8 cellular contexts compared by ENCODE assay signal in genomic region chr1:65059930-65060538, GRCh38.
DNase-seq lines count a peak whose midpoint lies in the region; ATAC-seq and TF ChIP-seq lines count a peak whose summit lies in the region.

No MANE protein-coding gene starts in this region.

- WGBS in body of pancreas, 2 donors, result 22 to 25% methylated on average over 7 of the region's 7 CpGs

- no peak overlapping the region for H3K27ac ChIP-seq in Karpas-422 (ENCODE audit: low read length)
- no peak overlapping the region for H3K27ac ChIP-seq in body of pancreas

- no peak for ATAC-seq in body of pancreas
- ATAC-seq in left lobe of liver, result peak; percentile 71
- no peak for ATAC-seq in GM18909 (IDR thresholded peaks at IDR 0.05; ENCODE audit: poor library complexity, unreplicated experiment)
- ATAC-seq in GM18870 (IDR thresholded peaks at IDR 0.05; ENCODE audit: unreplicated experiment), result no peak
- no peak for ATAC-seq in HG03460 (IDR thresholded peaks at IDR 0.05; ENCODE audit: unreplicated experiment)

- H3K9me3 ChIP-seq in Karpas-422 (ENCODE audit: low read length) (no peaks in the 10 kb centered on the region), body of pancreas (no peaks in the 10 kb centered on the region)

- H3K36me3 ChIP-seq in Karpas-422 (ENCODE audit: insufficient read depth, low read length) (no peaks in the 10 kb centered on the region), body of pancreas (replicated peaks in 1 of 2; ENCODE audit: insufficient read depth in 1 of 2, low read depth in 2 of 2) (peaks cover 0 to 3% of the 10 kb centered on the region in 2 donors), H7 (replicated peaks; ENCODE audit: control insufficient read depth, insufficient read depth, low read length) (peaks cover 10% of the 10 kb centered on the region)

- H3K4me2 ChIP-seq in Karpas-422 (ENCODE audit: low read depth, low read length, poor library complexity, severe bottlenecking), result no peak overlapping the region

- no peak overlapping the region for H2AFZ ChIP-seq in Karpas-422 (ENCODE audit: low read length)

- intact Hi-C loops in body of pancreas (cut with DNase I), result loop anchor here (10.0 kb wide), 1 partner anchor 145 kb away; no protein-coding TSS in a partner anchor

- no peak overlapping the region for H3K9ac ChIP-seq in Karpas-422 (ENCODE audit: low read length)

- H3K4me3 ChIP-seq in Karpas-422 (ENCODE audit: low read length), result no peak overlapping the region
- no peak overlapping the region for H3K4me3 ChIP-seq in body of pancreas
- no peak overlapping the region for H3K4me3 ChIP-seq in H7 (ENCODE audit: insufficient read depth, low read depth, low read length)

- H4K20me1 ChIP-seq in Karpas-422 (ENCODE audit: insufficient read depth, low read depth, low read length), result no peaks in the 10 kb centered on the region

- no peaks in the 10 kb centered on the region for H3K27me3 ChIP-seq in Karpas-422 (ENCODE audit: low read length)
- H3K27me3 ChIP-seq in body of pancreas, result no peaks in the 10 kb centered on the region
- H3K27me3 ChIP-seq in H7 (ENCODE audit: control insufficient read depth, insufficient read depth, low read length), result no peaks in the 10 kb centered on the region

- no peaks in the 10 kb centered on the region for H3K79me2 ChIP-seq in Karpas-422 (ENCODE audit: low read length)

- peak; percentile 53 for DNase-seq in EH (ENCODE audit: low read depth)
- DNase-seq in Karpas-422, result peak; percentile 64
- DNase-seq in body of pancreas, result no peak
- DNase-seq in left lobe of liver (ENCODE audit: low spot score), result no peak
- DNase-seq in H7, result no peak

- H3K4me1 ChIP-seq in Karpas-422 (ENCODE audit: low read length) (no peaks in the 10 kb centered on the region), body of pancreas (peaks cover 21% of the 10 kb centered on the region)

- no peak for TF ChIP-seq POLR2A in body of pancreas (IDR thresholded peaks at IDR 0.05)

- peak; percentile 28 to 81 (median 62) for TF ChIP-seq CTCF in body of pancreas (IDR thresholded peaks at IDR 0.05)

- H3K9me2 ChIP-seq in Karpas-422 (replicated peaks; ENCODE audit: insufficient read depth, low read length), result no peaks in the 10 kb centered on the region

Comparison
In these comparisons a context has a peak if more than half of its experiments do, and no peak if none do; other contexts are left out.
1. DNase-seq: peak in EH (single experiment) and Karpas-422 (single experiment); none in body of pancreas (0 of 4), left lobe of liver (single experiment) and H7 (single experiment).